In the genomic region with DNA sequence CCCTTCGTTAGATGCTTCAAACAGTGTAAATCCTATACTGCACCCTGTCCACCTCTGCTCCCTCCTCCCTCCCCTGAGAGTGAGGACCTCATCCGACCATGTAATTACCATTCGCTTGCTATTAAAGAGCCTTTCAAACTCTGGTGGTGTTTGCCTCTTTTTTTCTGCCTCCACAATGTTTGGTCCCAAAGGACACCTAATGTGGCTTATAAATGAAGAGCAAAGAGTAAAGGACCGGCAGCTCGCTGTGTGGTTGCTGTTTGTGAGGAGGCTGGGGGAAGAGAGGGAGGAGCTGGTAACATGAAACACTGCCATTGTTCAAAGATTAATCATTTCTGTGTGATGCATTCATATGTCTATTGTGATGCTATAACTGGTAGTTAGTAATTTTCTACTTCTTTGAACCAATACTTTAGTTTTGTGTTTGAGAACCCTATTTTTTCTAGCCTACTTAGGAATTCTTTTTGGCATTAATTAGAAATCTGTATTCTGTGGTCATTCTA, we compare ENCODE assay signal across 9 cellular contexts. TPM values are rescaled to one million over a fixed set of nuclear protein-coding genes. Genes with fewer than 3 reads are reported as not detected.
DNase-seq lines count a peak whose midpoint lies in the region; ATAC-seq and TF ChIP-seq lines count a peak whose summit lies in the region.
"Had no signal": no experiment of that assay in that cellular context is flagged by ENCODE, and none has a peak within 500 bp of the region (broad histone marks: within the 10 kb centered on the region; RNA-seq: fewer than 3 reads in every experiment).

No MANE protein-coding gene starts in this region.

- ATAC-seq in HG03108 (IDR thresholded peaks at IDR 0.05; ENCODE audit: unreplicated experiment) = no peak
- no peak for ATAC-seq in HG02763 (IDR thresholded peaks at IDR 0.05; ENCODE audit: unreplicated experiment)

- no peak overlapping the region for H3K9ac ChIP-seq in parathyroid adenoma

- DNase-seq in CD8-positive, alpha-beta memory T cell = no peak
- peak; percentile 73 for DNase-seq in HCEC 1CT
- DNase-seq in NCI-H526 treated with DMSO at 0.1 percent for 48 hours (lab: John Stamatoyannopoulos, UW) = peak; percentile 88
- no peak for DNase-seq in central memory CD4-positive, alpha-beta T cell

- H3K27me3 Mint-ChIP-seq in CD8-positive, alpha-beta memory T cell = no peaks in the 10 kb centered on the region
- H3K27me3 Mint-ChIP-seq in dendritic cell treated with granulocyte-macrophage colony-stimulating factor and Interleukin-4, amounts not matched to agents 40 ng/mL and 50 ng/mL, for 4 days = peaks cover 1% of the 10 kb centered on the region

- peak overlapping the region; percentile 62 for H3K27ac ChIP-seq in CD8-positive, alpha-beta memory T cell (ENCODE audit: low read depth, low read length)
- H3K27ac ChIP-seq in parathyroid adenoma = peak overlapping the region; percentile 72

- H3K27me3 ChIP-seq in CD8-positive, alpha-beta memory T cell (ENCODE audit: insufficient read depth, low read length, poor library complexity, severe bottlenecking) = no peaks in the 10 kb centered on the region
- no peaks in the 10 kb centered on the region for H3K27me3 ChIP-seq in parathyroid adenoma (ENCODE audit: control insufficient read depth, insufficient read depth, low read length)

- H3K4me3 Mint-ChIP-seq in CD8-positive, alpha-beta memory T cell = peak overlapping the region; percentile 65 to 92 (median 80)
- H3K4me3 Mint-ChIP-seq in dendritic cell treated with granulocyte-macrophage colony-stimulating factor and Interleukin-4, amounts not matched to agents 40 ng/mL and 50 ng/mL, for 4 days = no peak overlapping the region

- H3K9me3 ChIP-seq in CD8-positive, alpha-beta memory T cell (ENCODE audit: low read length) = no peaks in the 10 kb centered on the region
- no peaks in the 10 kb centered on the region for H3K9me3 ChIP-seq in parathyroid adenoma (ENCODE audit: control insufficient read depth, low read length)

- H3K4me1 ChIP-seq in CD8-positive, alpha-beta memory T cell (ENCODE audit: insufficient read depth, low read length) = peaks cover 46% of the 10 kb centered on the region
- peaks cover 35% of the 10 kb centered on the region for H3K4me1 ChIP-seq in parathyroid adenoma

- POLR2A ChIA-PET in CD8-positive, alpha-beta memory T cell (lab: Charles Lee) = interaction anchor here (0.6 to 1.9 kb wide), 3 partner anchors 14 to 122 kb away, joined by 3 to 6 read pairs (median 3); partner anchors contain the start of genes MTURN and ZNRF2

- no peaks in the 10 kb centered on the region for H3K9me3 Mint-ChIP-seq in CD8-positive, alpha-beta memory T cell
- H3K9me3 Mint-ChIP-seq in dendritic cell treated with granulocyte-macrophage colony-stimulating factor and Interleukin-4, amounts not matched to agents 40 ng/mL and 50 ng/mL, for 4 days = no peaks in the 10 kb centered on the region

- CTCF ChIA-PET in CD8-positive, alpha-beta memory T cell (lab: Charles Lee) = interaction anchor here (0.7 to 1.2 kb wide), 2 partner anchors 89 to 186 kb away, joined by 3 to 4 read pairs; no protein-coding TSS in a partner anchor

- peak overlapping the region; percentile 58 to 94 (median 82) for H3K27ac Mint-ChIP-seq in CD8-positive, alpha-beta memory T cell
- H3K27ac Mint-ChIP-seq in dendritic cell treated with granulocyte-macrophage colony-stimulating factor and Interleukin-4, amounts not matched to agents 40 ng/mL and 50 ng/mL, for 4 days = peak overlapping the region; percentile 78

- H3K4me3 ChIP-seq in CD8-positive, alpha-beta memory T cell (ENCODE audit: low read length) = peak overlapping the region; percentile 38
- H3K4me3 ChIP-seq in parathyroid adenoma (ENCODE audit: low read depth, low read length) = no peak overlapping the region
- H3K4me3 ChIP-seq: lung had no signal

- no peak for TF ChIP-seq CTCF in parathyroid adenoma (IDR thresholded peaks at IDR 0.05)

- peak overlapping the region; percentile 85 for H2AFZ ChIP-seq in parathyroid adenoma

- H3K4me1 Mint-ChIP-seq in CD8-positive, alpha-beta memory T cell = peaks cover 41 to 58% (median 46%) of the 10 kb centered on the region in 3 donors
- peaks cover 78% of the 10 kb centered on the region for H3K4me1 Mint-ChIP-seq in dendritic cell treated with granulocyte-macrophage colony-stimulating factor and Interleukin-4, amounts not matched to agents 40 ng/mL and 50 ng/mL, for 4 days (ENCODE audit: low read depth)

- no peaks in the 10 kb centered on the region for H3K79me2 ChIP-seq in parathyroid adenoma

- no peak overlapping the region for H3K4me2 ChIP-seq in parathyroid adenoma (ENCODE audit: low read length)

- H3K36me3 Mint-ChIP-seq in CD8-positive, alpha-beta memory T cell = peaks cover 0 to 2% (median 0%) of the 10 kb centered on the region in 3 donors
- H3K36me3 Mint-ChIP-seq in dendritic cell treated with granulocyte-macrophage colony-stimulating factor and Interleukin-4, amounts not matched to agents 40 ng/mL and 50 ng/mL, for 4 days (ENCODE audit: low read depth) = no peaks in the 10 kb centered on the region

- intact Hi-C loops in dendritic cell treated with granulocyte-macrophage colony-stimulating factor and Interleukin-4, amounts not matched to agents 40 ng/mL and 50 ng/mL, for 4 days (cut with micrococcal nuclease) = loop anchor here (5.0 kb wide), 3 partner anchors 110 to 400 kb away; no protein-coding TSS in a partner anchor

- H3K36me3 ChIP-seq in CD8-positive, alpha-beta memory T cell (ENCODE audit: insufficient read depth, low read length) = no peaks in the 10 kb centered on the region
- H3K36me3 ChIP-seq in parathyroid adenoma (ENCODE audit: control insufficient read depth, insufficient read depth, low read length) = no peaks in the 10 kb centered on the region

RNA-seq across cellular contexts. Expression of gene MTURN, which starts 27.9 kb away (rescaled TPM):
- 1 to 10 TPM; 4.9 to 6.2 TPM for total RNA-seq in CD8-positive, alpha-beta memory T cell
- polyA plus RNA-seq in CD8-positive, alpha-beta memory T cell = 4.9 TPM

Comparison
In these comparisons a context has a peak if more than half of its experiments do, and no peak if none do; other contexts are left out.
1. DNase-seq: peak in HCEC 1CT (single experiment) and NCI-H526 treated with DMSO at 0.1 percent for 48 hours (single experiment); none in CD8-positive, alpha-beta memory T cell (0 of 5) and central memory CD4-positive, alpha-beta T cell (single experiment).